Comparison of ENCODE assay signal across 8 cellular contexts in genomic region chr17:40443196-40443987, GRCh38. TPM values are rescaled to one million over a fixed set of nuclear protein-coding genes. Genes with fewer than 3 reads are reported as not detected.
DNase-seq lines count a peak whose midpoint lies in the region; ATAC-seq and TF ChIP-seq lines count a peak whose summit lies in the region.

IGFBP4 (plus strand) TSS chr17:40443450; CDS start chr17:40443736, 286 bp downstream.

- peaks cover 68% of the 10 kb centered on the region for H3K4me1 Mint-ChIP-seq in activated CD4-positive, alpha-beta T cell treated with anti-CD3 and anti-CD28 coated beads, Interleukin-2, amount 10 ng/mL, durations not matched to agents 7 days and 5 days

- peak; percentile 22 for TF ChIP-seq CTCF in coronary artery (IDR thresholded peaks at IDR 0.05)

- peak within 1 kb of the TSS; percentile 83 for H3K4me3 ChIP-seq in coronary artery

- peak within 1 kb of the TSS; percentile 94 to 97 for H3K27ac ChIP-seq in coronary artery

- peak within 1 kb of the TSS; percentile 97 for H3K27ac Mint-ChIP-seq in activated CD4-positive, alpha-beta T cell treated with anti-CD3 and anti-CD28 coated beads, Interleukin-2, amount 10 ng/mL, durations not matched to agents 7 days and 5 days

- peaks cover 9% of the 10 kb centered on the region for H3K27me3 Mint-ChIP-seq in activated CD4-positive, alpha-beta T cell treated with anti-CD3 and anti-CD28 coated beads, Interleukin-2, amount 10 ng/mL, durations not matched to agents 7 days and 5 days

- POLR2A ChIA-PET in activated CD4-positive, alpha-beta T cell treated with anti-CD3 and anti-CD28 coated beads, Interleukin-2, amount 10 ng/mL, durations not matched to agents 7 days and 5 days (lab: Charles Lee), result interaction anchor here (0.6 to 1.0 kb wide), 5 partner anchors 16 to 172 kb away, joined by 3 to 5 read pairs (median 3); partner anchors contain the start of gene TOP2A

- H3K4me3 Mint-ChIP-seq in activated CD4-positive, alpha-beta T cell treated with anti-CD3 and anti-CD28 coated beads, Interleukin-2, amount 10 ng/mL, durations not matched to agents 7 days and 5 days, result peak within 1 kb of the TSS; percentile 85

- ATAC-seq in GM18517 (IDR thresholded peaks at IDR 0.05; ENCODE audit: unreplicated experiment), result no peak

- no peaks in the 10 kb centered on the region for H3K9me3 Mint-ChIP-seq in activated CD4-positive, alpha-beta T cell treated with anti-CD3 and anti-CD28 coated beads, Interleukin-2, amount 10 ng/mL, durations not matched to agents 7 days and 5 days

- H3K36me3 Mint-ChIP-seq in activated CD4-positive, alpha-beta T cell treated with anti-CD3 and anti-CD28 coated beads, Interleukin-2, amount 10 ng/mL, durations not matched to agents 7 days and 5 days (ENCODE audit: low read depth), result peaks cover 14% of the 10 kb centered on the region

- CTCF ChIA-PET in activated CD4-positive, alpha-beta T cell treated with anti-CD3 and anti-CD28 coated beads, Interleukin-2, amount 10 ng/mL, durations not matched to agents 7 days and 5 days (lab: Charles Lee), result interaction anchor here (0.6 to 2.4 kb wide), 25 partner anchors 8 to 1175 kb away, joined by 3 to 15 read pairs (median 4); partner anchors contain the start of gene TOP2A

- DNase-seq in NCI-H524 (lab: John Stamatoyannopoulos, UW), result peak; percentile 58 to 75
- DNase-seq in NCI-H524 treated with DMSO at 0.1 percent for 48 hours (lab: John Stamatoyannopoulos, UW), result no peak
- peak; percentile 22 to 64 for DNase-seq in NCI-H446 (lab: John Stamatoyannopoulos, UW)
- peak; percentile 71 for DNase-seq in activated CD4-positive, alpha-beta T cell treated with anti-CD3 and anti-CD28 coated beads, Interleukin-2, amount 10 ng/mL, durations not matched to agents 7 days and 5 days
- no peak for DNase-seq in coronary artery (ENCODE audit: low spot score)
- peak; percentile 93 for DNase-seq in left kidney (ENCODE audit: low read depth, low spot score)
- DNase-seq in stimulated activated CD4-positive, alpha-beta T cell treated with anti-CD3 and anti-CD28 coated beads, Interleukin-2, amount 100 ng/mL, for 4 hours (ENCODE audit: low read depth), result peak; percentile 49

RNA-seq across cellular contexts. Expression of gene IGFBP4, which starts in this region (rescaled TPM):
- total RNA-seq in activated CD4-positive, alpha-beta T cell treated with anti-CD3 and anti-CD28 coated beads, Interleukin-2, amount 10 ng/mL, durations not matched to agents 7 days and 5 days, result 10 to 100 TPM; 65.2 to 67.9 TPM

Comparison
In these comparisons a context has a peak if more than half of its experiments do, and no peak if none do; other contexts are left out.
1. DNase-seq: peak in NCI-H524 (2 of 2), NCI-H446 (2 of 2), activated CD4-positive, alpha-beta T cell treated with anti-CD3 and anti-CD28 coated beads, Interleukin-2, amount 10 ng/mL, durations not matched to agents 7 days and 5 days (single experiment), left kidney (single experiment) and stimulated activated CD4-positive, alpha-beta T cell treated with anti-CD3 and anti-CD28 coated beads, Interleukin-2, amount 100 ng/mL, for 4 hours (single experiment); none in NCI-H524 treated with DMSO at 0.1 percent for 48 hours (single experiment) and coronary artery (single experiment).